ENCODE assay signal across 22 cellular contexts in the genomic region with DNA sequence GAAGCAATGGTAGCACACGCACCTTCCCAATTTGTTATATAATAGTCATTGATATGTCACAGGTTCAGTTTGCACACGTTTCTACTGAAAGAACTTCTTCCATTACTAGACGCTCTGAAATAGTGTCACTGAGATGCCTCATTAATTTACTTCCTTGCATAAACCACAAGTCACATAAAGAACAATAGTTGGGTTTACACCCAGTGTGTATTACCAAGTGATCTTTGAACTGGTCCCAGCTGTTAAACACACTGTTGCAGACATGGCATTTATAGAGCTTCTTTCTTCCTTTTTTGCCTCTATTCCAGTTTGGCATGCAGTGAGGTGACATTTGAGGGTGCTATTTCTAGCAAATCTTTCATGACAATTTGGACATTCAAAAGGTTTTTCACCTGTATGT.
"Had no signal": no experiment of that assay in that cellular context is flagged by ENCODE, and none has a peak within 500 bp of the region (broad histone marks: within the 10 kb centered on the region; RNA-seq: fewer than 3 reads in every experiment).

No MANE protein-coding gene starts in this region.

- H3K4me3 Mint-ChIP-seq: memory B cell; naive thymus-derived CD4-positive, alpha-beta T cell; nephron; neural progenitor cell; stimulated activated memory B cell treated with anti-CD40 and anti-IgM and Interleukin-4, amounts not matched to agents 10 μg/mL and 1 μg/mL and 100 μg/mL, for 72 hours had no signal

- H3K4me1 Mint-ChIP-seq: memory B cell; naive thymus-derived CD4-positive, alpha-beta T cell; nephron; stimulated activated memory B cell treated with anti-CD40 and anti-IgM and Interleukin-4, amounts not matched to agents 10 μg/mL and 1 μg/mL and 100 μg/mL, for 72 hours had no signal

- H3K27me3 Mint-ChIP-seq: memory B cell; naive thymus-derived CD4-positive, alpha-beta T cell; stimulated activated memory B cell treated with anti-CD40 and anti-IgM and Interleukin-4, amounts not matched to agents 10 μg/mL and 1 μg/mL and 100 μg/mL, for 72 hours had no signal

- FAIRE-seq: endothelial cell of umbilical vein, urothelium cell line had no signal

- DNase-seq: dermis blood vessel endothelial cell; effector memory CD4-positive, alpha-beta T cell; foreskin keratinocyte; heart left ventricle; kidney glomerular epithelial cell; naive thymus-derived CD4-positive, alpha-beta T cell; right cardiac atrium; spleen; stimulated activated CD4-positive, alpha-beta T cell treated with anti-CD3 and anti-CD28 coated beads, Interleukin-4, amount 100 ng/mL, for 4 hours; stimulated activated naive CD8-positive, alpha-beta T cell treated with anti-CD3 and anti-CD28 coated beads, Interleukin-15, Interleukin-2, amounts not matched to agents 100 U/mL and 50 U/mL, for 24 hours; substantia nigra; testis; tibial artery; upper lobe of left lung had no signal

- H3K27ac Mint-ChIP-seq: memory B cell; naive thymus-derived CD4-positive, alpha-beta T cell; nephron; neural progenitor cell; stimulated activated memory B cell treated with anti-CD40 and anti-IgM and Interleukin-4, amounts not matched to agents 10 μg/mL and 1 μg/mL and 100 μg/mL, for 72 hours had no signal

- ATAC-seq: foreskin keratinocyte; gastroesophageal sphincter; heart left ventricle; left lobe of liver; naive thymus-derived CD4-positive, alpha-beta T cell; right cardiac atrium; stimulated activated memory B cell treated with anti-CD40 and anti-IgM and Interleukin-4, amounts not matched to agents 10 μg/mL and 1 μg/mL and 100 μg/mL, for 72 hours; stimulated activated naive CD8-positive, alpha-beta T cell treated with anti-CD3 and anti-CD28 coated beads, Interleukin-15, Interleukin-2, amounts not matched to agents 100 U/mL and 50 U/mL, for 24 hours had no signal

- H3K36me3 Mint-ChIP-seq: memory B cell; naive thymus-derived CD4-positive, alpha-beta T cell; neural progenitor cell; stimulated activated memory B cell treated with anti-CD40 and anti-IgM and Interleukin-4, amounts not matched to agents 10 μg/mL and 1 μg/mL and 100 μg/mL, for 72 hours had no signal
